8 cellular contexts compared by ENCODE assay signal in genomic region chrX:149540621-149541520, GRCh38. TPM values are rescaled to one million over a fixed set of nuclear protein-coding genes. Genes with fewer than 3 reads are reported as not detected.
A peak's percentile ranks its signal among the peaks of the same experiment; 100 is the strongest.
DNase-seq lines count a peak whose midpoint lies in the region; ATAC-seq and TF ChIP-seq lines count a peak whose summit lies in the region.

EOLA1 (plus strand) TSS chrX:149541012; CDS start chrX:149545631, 4,619 bp downstream.

- H3K27me3 ChIP-seq in ovary: no peaks in the 10 kb centered on the region
- H3K27me3 ChIP-seq in thyroid gland: no peaks in the 10 kb centered on the region

- intact Hi-C loops in ovary (cut with DNase I): no loop called here
- intact Hi-C loops in thyroid gland (cut with DNase I): no loop called here

- no peaks in the 10 kb centered on the region for H3K27me3 Mint-ChIP-seq in glutamatergic neuron (ENCODE audit: unreplicated experiment)

- peak; percentile 79 for ATAC-seq in HG02610 (IDR thresholded peaks at IDR 0.05; ENCODE audit: unreplicated experiment)
- peak; percentile 83 to 84 for ATAC-seq in activated naive CD4-positive, alpha-beta T cell treated with anti-CD3 and anti-CD28 coated beads, Interleukin-2, amount 50 U/mL, for 72 hours

- H3K36me3 ChIP-seq in ovary (no peaks in the 10 kb centered on the region), thyroid gland (no peaks in the 10 kb centered on the region)

- TF ChIP-seq POLR2A in ovary (IDR thresholded peaks at IDR 0.05): peak; percentile 28
- TF ChIP-seq POLR2A in thyroid gland (IDR thresholded peaks at IDR 0.05): peak in 1 of 2 donors; percentile 64

- no peak for TF ChIP-seq EP300 in ovary (IDR thresholded peaks at IDR 0.05)

- H3K36me3 Mint-ChIP-seq in activated naive CD4-positive, alpha-beta T cell treated with anti-CD3 and anti-CD28 coated beads, Interleukin-2, amount 50 U/mL, for 72 hours: no peaks in the 10 kb centered on the region
- H3K36me3 Mint-ChIP-seq in glutamatergic neuron (ENCODE audit: unreplicated experiment): no peaks in the 10 kb centered on the region

- H3K27ac ChIP-seq in ovary: peak within 1 kb of the TSS; percentile 47 to 86
- H3K27ac ChIP-seq in thyroid gland: peak within 1 kb of the TSS; percentile 82 to 95 (median 83)

- WGBS in ovary, 3 donors: 39 to 56% (median 55%) methylated on average over 71 of the region's 71 CpGs
- WGBS in thyroid gland, 2 donors: 0% methylated on average over 9 to 21 of the region's 71 CpGs

- H3K9me3 Mint-ChIP-seq in activated naive CD4-positive, alpha-beta T cell treated with anti-CD3 and anti-CD28 coated beads, Interleukin-2, amount 50 U/mL, for 72 hours: no peaks in the 10 kb centered on the region
- peaks cover 4% of the 10 kb centered on the region for H3K9me3 Mint-ChIP-seq in glutamatergic neuron (ENCODE audit: unreplicated experiment)

- H3K27ac Mint-ChIP-seq in activated naive CD4-positive, alpha-beta T cell treated with anti-CD3 and anti-CD28 coated beads, Interleukin-2, amount 50 U/mL, for 72 hours: peak within 1 kb of the TSS; percentile 99
- H3K27ac Mint-ChIP-seq in glutamatergic neuron (ENCODE audit: unreplicated experiment): peak within 1 kb of the TSS; percentile 98

- H3K4me1 Mint-ChIP-seq in glutamatergic neuron (ENCODE audit: low read depth, unreplicated experiment): no peaks in the 10 kb centered on the region

- DNase-seq in NCI-H1092 treated with DMSO at 0.1 percent for 48 hours (lab: John Stamatoyannopoulos, UW): peak; percentile 97
- DNase-seq in SKM-1 (lab: John Stamatoyannopoulos, UW; ENCODE audit: unreplicated experiment): peak; percentile 83
- peak; percentile 70 to 88 for DNase-seq in activated naive CD4-positive, alpha-beta T cell treated with anti-CD3 and anti-CD28 coated beads, Interleukin-2, amount 50 U/mL, for 72 hours (ENCODE audit: low spot score in 2 of 2)
- peak; percentile 74 for DNase-seq in glutamatergic neuron
- DNase-seq in ovary: peak in 1 of 5 donors; percentile 87
- peak; percentile 90 to 91 for DNase-seq in thyroid gland

- peak within 1 kb of the TSS; percentile 78 for H3K4me3 ChIP-seq in GM08714 (ENCODE audit: low read length)
- H3K4me3 ChIP-seq in ovary: peak within 1 kb of the TSS; percentile 56
- peak within 1 kb of the TSS; percentile 48 to 53 (median 50) for H3K4me3 ChIP-seq in thyroid gland (replicated peaks in 1 of 3)

- TF ChIP-seq CTCF in glutamatergic neuron (IDR thresholded peaks at IDR 0.05; ENCODE audit: partially characterized antibody, unreplicated experiment) (no peak), ovary (IDR thresholded peaks at IDR 0.05) (no peak), thyroid gland (IDR thresholded peaks at IDR 0.05) (no peak)

- H3K4me3 Mint-ChIP-seq in glutamatergic neuron (ENCODE audit: unreplicated experiment): peak within 1 kb of the TSS; percentile 90

- H3K9me3 ChIP-seq in ovary (no peaks in the 10 kb centered on the region), thyroid gland (no peaks in the 10 kb centered on the region)

- peaks cover 3% of the 10 kb centered on the region for H3K4me1 ChIP-seq in ovary (ENCODE audit: insufficient read depth)
- H3K4me1 ChIP-seq in thyroid gland: peaks cover 0 to 4% of the 10 kb centered on the region in 2 donors

RNA-seq across cellular contexts. Expression of gene EOLA1, which starts in this region (rescaled TPM):
- total RNA-seq in activated naive CD4-positive, alpha-beta T cell treated with anti-CD3 and anti-CD28 coated beads, Interleukin-2, amount 50 U/mL, for 72 hours: 10 to 100 TPM; 13.6 to 50.9 TPM
- total RNA-seq in glutamatergic neuron (ENCODE audit: unreplicated experiment) (27.7 TPM), ovary (10 to 100 TPM in 6 of 7 donors, 1 to 10 TPM in 1; 8.7 to 23.6 (median 17.5) TPM), thyroid gland (10 to 100 TPM; 12.9 to 20.1 (median 17.5) TPM)
- polyA plus RNA-seq in ovary: 10 to 100 TPM; 17.2 to 27.5 TPM
